Comparison of ENCODE assay signal across 9 cellular contexts in genomic region chr7:43669286-43670081, GRCh38.
DNase-seq lines count a peak whose midpoint lies in the region; ATAC-seq lines count a peak whose summit lies in the region.
"Had no signal": no experiment of that assay in that cellular context is flagged by ENCODE, and none has a peak within 500 bp of the region (broad histone marks: within the 10 kb centered on the region; RNA-seq: fewer than 3 reads in every experiment).

No MANE protein-coding gene starts in this region.

- ATAC-seq in GM19395 (IDR thresholded peaks at IDR 0.05; ENCODE audit: unreplicated experiment) (peak; percentile 91), HG02759 (IDR thresholded peaks at IDR 0.05; ENCODE audit: unreplicated experiment) (no peak), GM18870 (IDR thresholded peaks at IDR 0.05; ENCODE audit: unreplicated experiment) (no peak)

- peak; percentile 66 for DNase-seq in activated CD4-positive, CD25-positive, alpha-beta regulatory T cell treated with anti-CD3 and anti-CD28 coated beads, Interleukin-2, amount 50 U/mL, for 16 hours (ENCODE audit: low read depth, low spot score)
- DNase-seq in astrocyte of the hippocampus (ENCODE audit: low read depth, low spot score) (peak; percentile 56), SIG-M5 treated with dmso at 0.1 percent for 504 hours (lab: John Stamatoyannopoulos, UW; ENCODE audit: unreplicated experiment) (no peak)
- peak; percentile 45 to 77 (median 63) for DNase-seq in stimulated activated CD4-positive, alpha-beta T cell treated with anti-CD3 and anti-CD28 coated beads, Interleukin-1b, Interleukin-23, amount 100 ng/mL, for 24 hours (ENCODE audit: low read depth in 4 of 4, low spot score in 1 of 4)
- no peak for DNase-seq in NK-92 treated with Interleukin-12 subunit alpha and Interleukin-12 subunit beta, amount 100 ng/mL, for 24 hours (lab: John Stamatoyannopoulos, UW)
- DNase-seq: DND-41 had no signal

Comparison
In these comparisons a context has a peak if more than half of its experiments do, and no peak if none do; other contexts are left out.
1. DNase-seq: peak in activated CD4-positive, CD25-positive, alpha-beta regulatory T cell treated with anti-CD3 and anti-CD28 coated beads, Interleukin-2, amount 50 U/mL, for 16 hours (single experiment), astrocyte of the hippocampus (single experiment) and stimulated activated CD4-positive, alpha-beta T cell treated with anti-CD3 and anti-CD28 coated beads, Interleukin-1b, Interleukin-23, amount 100 ng/mL, for 24 hours (4 of 4); none in NK-92 treated with Interleukin-12 subunit alpha and Interleukin-12 subunit beta, amount 100 ng/mL, for 24 hours (single experiment) and SIG-M5 treated with dmso at 0.1 percent for 504 hours (single experiment).